8 cellular contexts compared by ENCODE assay signal in genomic region chr18:50967714-50968661, GRCh38. TPM values are rescaled to one million over a fixed set of nuclear protein-coding genes. Genes with fewer than 3 reads are reported as not detected.
DNase-seq lines count a peak whose midpoint lies in the region; ATAC-seq and TF ChIP-seq lines count a peak whose summit lies in the region.

ELAC1 (plus strand) TSS chr18:50968040; CDS start chr18:50974405, 6,365 bp downstream.

- DNase-seq in AML-193 (lab: John Stamatoyannopoulos, UW) (peak; percentile 32 to 47), NCI-H446 (lab: John Stamatoyannopoulos, UW) (peak; percentile 67 to 82), left colon (peak; percentile 73 to 81)
- DNase-seq in activated CD4-positive, alpha-beta T cell treated with anti-CD3 and anti-CD28 coated beads for 4 hours: peak; percentile 54 to 57
- peak; percentile 57 for DNase-seq in stimulated activated CD4-positive, alpha-beta T cell treated with anti-CD3 and anti-CD28 coated beads, Interleukin-1b, Interleukin-23, amount 100 ng/mL, for 48 hours

- ATAC-seq in HG03175 (IDR thresholded peaks at IDR 0.05; ENCODE audit: unreplicated experiment) (peak; percentile 93), left colon (peak; percentile 95)

- TF ChIP-seq POLR2A in GM18951 (IDR thresholded peaks at IDR 0.05; ENCODE audit: extremely low read depth, insufficient read depth, insufficient read length): peak; percentile 97

- intact Hi-C loops in left colon (cut with DNase I, micrococcal nuclease): no loop called here

- in situ Hi-C loops in GM18951 (cut with MboI; ENCODE audit: low sequenced_read_pairs, unreplicated experiment): no loop called here

- peak within 1 kb of the TSS; percentile 90 for H3K27ac ChIP-seq in cingulate gyrus (ENCODE audit: low read depth, low read length)

RNA-seq across cellular contexts. Expression of gene ELAC1, which starts in this region (rescaled TPM):
- 1 to 10 TPM; 8.6 to 9.4 TPM for total RNA-seq in left colon

Comparison
In these comparisons a context has a peak if more than half of its experiments do, and no peak if none do; other contexts are left out.
1. Peak in every context shown above with its lines: DNase-seq, ATAC-seq and H3K27ac ChIP-seq.